ENCODE assay signal across 17 cellular contexts in the genomic region with DNA sequence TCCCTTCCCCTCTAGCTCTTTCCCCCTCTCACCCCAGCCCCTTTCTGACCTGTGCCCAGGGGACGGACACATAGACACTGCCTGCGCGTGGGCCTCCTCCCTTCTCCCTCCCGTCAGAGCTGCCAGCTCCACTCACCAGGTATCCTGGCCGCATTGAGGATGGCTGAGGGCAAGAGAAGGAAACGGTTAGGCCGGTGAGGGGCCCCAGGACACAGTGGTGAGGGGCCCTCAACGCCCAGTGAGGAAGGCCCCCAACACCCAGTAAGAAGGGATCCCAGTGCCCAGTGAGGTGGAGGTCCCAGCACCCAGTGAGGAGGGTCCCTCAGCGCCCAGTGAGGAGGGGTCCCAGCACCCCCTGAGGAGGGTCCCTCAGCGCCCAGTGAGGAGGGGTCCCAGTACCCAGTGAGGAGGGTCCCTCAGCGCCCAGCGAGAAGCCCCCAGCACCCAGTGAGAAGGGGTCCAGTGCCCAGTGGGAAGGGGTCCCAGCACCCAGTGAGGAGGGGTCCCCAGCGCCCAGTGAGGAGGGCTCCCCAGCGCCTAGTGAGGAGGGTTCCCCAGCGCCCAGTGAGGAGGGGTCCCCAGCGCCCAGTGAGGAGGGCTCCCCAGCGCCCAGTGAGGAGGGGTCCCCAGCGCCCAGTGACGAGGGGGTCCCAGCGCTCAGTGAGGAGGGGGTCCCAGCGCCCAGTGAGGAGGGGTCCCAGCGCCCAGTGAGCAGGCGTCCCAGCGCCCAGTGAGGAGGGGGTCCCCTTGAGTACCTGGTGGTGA. TPM values are rescaled to one million over a fixed set of nuclear protein-coding genes. Genes with fewer than 3 reads are reported as not detected.
DNase-seq lines count a peak whose midpoint lies in the region; ATAC-seq, FAIRE-seq and TF ChIP-seq lines count a peak whose summit lies in the region.
"Had no signal": no experiment of that assay in that cellular context is flagged by ENCODE, and none has a peak within 500 bp of the region (broad histone marks: within the 10 kb centered on the region; RNA-seq: fewer than 3 reads in every experiment).

No MANE protein-coding gene starts in this region.

- H4K5ac ChIP-seq in H1 (ENCODE audit: insufficient read length, low read depth, low read length), result no peak overlapping the region

- intact Hi-C loops in pancreas (cut with DNase I) (no loop called here), left colon (cut with DNase I, micrococcal nuclease) (no loop called here)

- POLR2A ChIA-PET in A549 (lab: Yijun Ruan, JAX), result interaction anchor here (0.6 to 1.9 kb wide), 2 partner anchors 11 to 266 kb away, joined by 4 to 6 read pairs; no protein-coding TSS in a partner anchor
- POLR2A ChIA-PET in H1 (lab: Charles Lee; ENCODE audit: partially characterized antibody), result interaction anchor here (0.6 to 1.9 kb wide), 4 partner anchors 11 to 105 kb away, joined by 3 to 6 read pairs (median 4); no protein-coding TSS in a partner anchor

- no peak overlapping the region for H3K4me3 Mint-ChIP-seq in GM23338

- CTCF ChIA-PET in A549 (lab: Yijun Ruan, JAX) (interaction anchor here (1.1 to 10.6 kb wide), 4 partner anchors 11 to 70 kb away, joined by 3 to 91 read pairs (median 15); no protein-coding TSS in a partner anchor), H1 (lab: Charles Lee; ENCODE audit: partially characterized antibody) (interaction anchor here (0.8 to 4.4 kb wide), 5 partner anchors 12 to 70 kb away, joined by 3 to 49 read pairs (median 11); no protein-coding TSS in a partner anchor)

- H3K36me3 ChIP-seq in GM23338 (ENCODE audit: insufficient read depth), result no peaks in the 10 kb centered on the region
- H3K36me3 ChIP-seq in H1 (ENCODE audit: control insufficient read depth in 2 of 4, insufficient read depth in 4 of 4, low read length in 3 of 4), result peaks cover 0 to 3% (median 0%) of the 10 kb centered on the region in 4 experiments; a peak in 1 of 8 replicates
- H3K36me3 ChIP-seq in pancreas, result no peaks in the 10 kb centered on the region
- H3K36me3 ChIP-seq in MM.1S (replicated peaks; ENCODE audit: insufficient read depth, low read length), result no peaks in the 10 kb centered on the region

- H2BK20ac ChIP-seq in H1 (ENCODE audit: low read length), result 0 out of 2 replicates have a peak overlapping the region, but pooled peaks have one; percentile 18

- H3K36me3 Mint-ChIP-seq in GM23338 (ENCODE audit: low read depth), result peaks cover 13% of the 10 kb centered on the region

- H2AFZ ChIP-seq in GM23338 (no peak overlapping the region), H1 (ENCODE audit: low read length) (no peak overlapping the region), MM.1S (ENCODE audit: low read length) (no peak overlapping the region)

- H3K4me3 ChIP-seq in A549 (no peak overlapping the region), GM23338 (peak overlapping the region; percentile 68; the same call in 1 of the 2 replicates), H1 (ENCODE audit: extremely low read depth in 1 of 4, insufficient read depth in 2 of 4, low read depth in 3 of 4, low read length in 4 of 4) (peak overlapping the region in 2 of 4 experiments; percentile 42 to 55; a peak in 4 of 8 replicates), pancreas (peak overlapping the region; percentile 36 to 59 (median 50)), MM.1S (ENCODE audit: low read length) (no peak overlapping the region)

- H3K27me3 ChIP-seq in GM23338 (ENCODE audit: insufficient read depth) (peaks cover 16% of the 10 kb centered on the region), H1 (replicated peaks in 1 of 4; ENCODE audit: control insufficient read depth in 3 of 4, extremely low read depth in 1 of 4, insufficient read depth in 3 of 4, low read length in 3 of 4) (peaks cover 2 to 19% (median 8%) of the 10 kb centered on the region in 4 experiments; a peak in 4 of 7 replicates), pancreas (no peaks in the 10 kb centered on the region), MM.1S (replicated peaks; ENCODE audit: insufficient read depth, low read length) (peaks cover 59% of the 10 kb centered on the region)

- H3K9me3 ChIP-seq in A549 (peaks cover 5% of the 10 kb centered on the region; the same call in 1 of the 3 replicates), H1 (ENCODE audit: insufficient read depth in 2 of 2, low read depth in 1 of 2, low read length in 1 of 2) (peaks cover 8 to 17% of the 10 kb centered on the region in 2 experiments), pancreas (no peaks in the 10 kb centered on the region), MM.1S (replicated peaks; ENCODE audit: insufficient read depth, low read length) (no peaks in the 10 kb centered on the region)

- H3K18ac ChIP-seq in H1 (ENCODE audit: extremely low read depth, low read length), result no peak overlapping the region

- peaks cover 3% of the 10 kb centered on the region for H3K4me1 Mint-ChIP-seq in GM23338

- WGBS in A549 (ENCODE audit: missing lambda C conversion rate), result 80% methylated on average over 10 of the region's 24 CpGs
- 76% methylated on average over 18 of the region's 24 CpGs; no CpG with 5 or more reads in 1 of the 2 experiments for WGBS in H1 (ENCODE audit: extremely low coverage in 1 of 2, insufficient coverage in 1 of 2, insufficient read length in 1 of 2, insufficient replicate concordance in 2 of 2, low coverage in 1 of 2, low lambda C conversion rate in 2 of 2, missing lambda C conversion rate in 1 of 2), 2 experiments
- WGBS in pancreas, 2 donors, result 77 to 80% methylated on average over 22 to 24 of the region's 24 CpGs

- peak overlapping the region; percentile 60; the same call in 1 of the 2 replicates for H2BK5ac ChIP-seq in H1 (ENCODE audit: low read depth, low read length)

- no peak for TF ChIP-seq EP300 in A549 (IDR thresholded peaks at IDR 0.05)
- no peak for TF ChIP-seq EP300 in H1 (IDR thresholded peaks at IDR 0.05; ENCODE audit: borderline replicate concordance in 1 of 2, low read depth in 2 of 2, low read length in 2 of 2)

- H3K9ac ChIP-seq in H1 (replicated peaks in 1 of 4; ENCODE audit: extremely low read depth in 1 of 4, low read depth in 3 of 4, low read length in 3 of 4) (no peak overlapping the region), MM.1S (ENCODE audit: low read length) (no peak overlapping the region)

- peaks cover 13% of the 10 kb centered on the region for H3K4me1 ChIP-seq in A549
- peaks cover 3% of the 10 kb centered on the region; the same call in 1 of the 2 replicates for H3K4me1 ChIP-seq in GM23338 (ENCODE audit: insufficient read depth)
- peaks cover 3 to 12% (median 6%) of the 10 kb centered on the region in 4 experiments; a peak in 5 of 7 replicates for H3K4me1 ChIP-seq in H1 (replicated peaks in 1 of 4; ENCODE audit: control insufficient read depth in 3 of 4, insufficient read depth in 4 of 4, low read length in 3 of 4)
- peaks cover 0 to 3% (median 0%) of the 10 kb centered on the region in 3 donors for H3K4me1 ChIP-seq in pancreas
- H3K4me1 ChIP-seq in MM.1S (ENCODE audit: low read length), result no peaks in the 10 kb centered on the region

- no peak for DNase-seq in A549 (ENCODE audit: low read depth in 1 of 2, low spot score in 1 of 2)
- no peak for DNase-seq in GM23338 (ENCODE audit: low spot score)
- DNase-seq in H1 (ENCODE audit: low read depth in 1 of 2, low spot score in 2 of 2), result no peak
- DNase-seq in pancreas, result peak in 2 of 6 donors; percentile 53 to 77
- DNase-seq in left colon, result no peak
- no peak for DNase-seq in DMS 273 (lab: John Stamatoyannopoulos, UW; ENCODE audit: unreplicated experiment)
- DNase-seq in MM.1S, result no peak
- DNase-seq: cerebellar nuclear complex, foreskin melanocyte, NCI-H2081 treated with DMSO at 0.1 percent for 48 hours had no signal

- H3K4ac ChIP-seq in H1 (replicated peaks; ENCODE audit: insufficient read length, low read depth, low read length), result no peak overlapping the region

- no peak overlapping the region for H3K27ac Mint-ChIP-seq in GM23338
- H3K27ac Mint-ChIP-seq: activated T-helper 1 cell treated with anti-CD3 and anti-CD28 coated beads, Interleukin-12 subunit alpha, Interleukin-12 subunit beta, Interleukin-2, Interleukin-4 antibody, amounts not matched to agents 30 ng/mL and 10 ng/mL and 1 ng/mL, durations not matched to agents 14 hours and 24 hours and 36 hours; endodermal cell had no signal

- ATAC-seq in A549, result no peak
- ATAC-seq in GM23338, result no peak
- ATAC-seq in pancreas, result no peak
- ATAC-seq in left colon, result no peak
- ATAC-seq in HG03175 (IDR thresholded peaks at IDR 0.05; ENCODE audit: unreplicated experiment), result no peak

- peaks cover 19% of the 10 kb centered on the region for H3K27me3 Mint-ChIP-seq in GM23338 (ENCODE audit: insufficient read depth, low read depth, poor library complexity)

- peak overlapping the region; percentile 95; the same call in 1 of the 2 replicates for H2BK15ac ChIP-seq in H1 (ENCODE audit: low read length)

- H3K4me2 ChIP-seq in A549 (peak overlapping the region; percentile 78; the same call in 2 of the 3 replicates), GM23338 (peak overlapping the region; percentile 90; the same call in 1 of the 2 replicates), H1 (ENCODE audit: insufficient read depth in 1 of 2, low read depth in 2 of 2, low read length in 2 of 2) (peak overlapping the region; percentile 75 to 82; a peak in 3 of 4 replicates), MM.1S (ENCODE audit: low read depth, low read length) (no peak overlapping the region)

- no peak overlapping the region for H3K14ac ChIP-seq in H1 (ENCODE audit: insufficient read length)

- H3K27ac ChIP-seq in A549 (peak overlapping the region in 1 of 2 experiments; percentile 78; a peak in 2 of 6 replicates), GM23338 (ENCODE audit: low read depth) (no peak overlapping the region), H1 (ENCODE audit: low read depth, low read length) (no peak overlapping the region), pancreas (peak overlapping the region; percentile 93 to 97 (median 96)), MM.1S (ENCODE audit: low read length) (no peak overlapping the region)

- no peaks in the 10 kb centered on the region for H3K9me2 ChIP-seq in GM23338 (ENCODE audit: insufficient read depth)
- H3K9me2 ChIP-seq in MM.1S (replicated peaks; ENCODE audit: insufficient read depth, low read length), result no peaks in the 10 kb centered on the region

- 0 out of 2 replicates have a peak overlapping the region, but pooled peaks have one; percentile 3 for H4K8ac ChIP-seq in H1 (ENCODE audit: extremely low read depth, insufficient read depth, low read length)

- H2AK5ac ChIP-seq in H1 (ENCODE audit: low read depth, low read length), result 0 out of 2 replicates have a peak overlapping the region, but pooled peaks have one; percentile 82

- H3K9me3 Mint-ChIP-seq in GM23338, result peaks cover 25% of the 10 kb centered on the region

- peaks cover 11% of the 10 kb centered on the region; the same call in 1 of the 2 replicates for H3K23me2 ChIP-seq in H1 (ENCODE audit: low read depth, low read length)

- H3K79me1 ChIP-seq in H1 (ENCODE audit: low read depth, low read length), result no peaks in the 10 kb centered on the region

- no peaks in the 10 kb centered on the region for H4K20me1 ChIP-seq in GM23338 (replicated peaks; ENCODE audit: insufficient read depth)
- H4K20me1 ChIP-seq in H1 (replicated peaks in 1 of 2; ENCODE audit: control insufficient read depth in 1 of 2, insufficient read depth in 2 of 2, low read length in 2 of 2), result peaks cover 0 to 2% of the 10 kb centered on the region in 2 experiments
- H4K20me1 ChIP-seq in MM.1S (ENCODE audit: insufficient read depth, low read length), result no peaks in the 10 kb centered on the region

- FAIRE-seq in A549 (lab: Jason Lieb, UNC) (no peak), H1 (lab: Jason Lieb, UNC) (no peak), pancreas (lab: Jason Lieb, UNC) (no peak)
- FAIRE-seq: RCC 7860 had no signal

- TF ChIP-seq RAD21 in A549 (conservative IDR thresholded peaks at IDR 0.05 in 1 of 2, IDR thresholded peaks at IDR 0.05 in 1 of 2) (no peak), H1 (IDR thresholded peaks at IDR 0.05 in 1 of 2, conservative IDR thresholded peaks at IDR 0.05 in 1 of 2; ENCODE audit: low read depth in 2 of 2, low read length in 2 of 2) (no peak)

- no peak overlapping the region for H2BK120ac ChIP-seq in H1 (replicated peaks; ENCODE audit: low read depth, low read length)

- no peak overlapping the region for H3K56ac ChIP-seq in H1 (replicated peaks; ENCODE audit: insufficient read length, low read depth, low read length)

- peak overlapping the region; percentile 86 for H4K91ac ChIP-seq in H1 (replicated peaks; ENCODE audit: insufficient read length, low read length)

- TF ChIP-seq POLR2A in A549 (IDR thresholded peaks at IDR 0.05; ENCODE audit: low read length), result no peak
- TF ChIP-seq POLR2A in H1 (IDR thresholded peaks at IDR 0.05; ENCODE audit: control extremely low read depth in 1 of 2, low read depth in 2 of 2, low read length in 2 of 2), result no peak

- H3K79me2 ChIP-seq in GM23338 (replicated peaks; ENCODE audit: insufficient read depth) (no peaks in the 10 kb centered on the region), H1 (ENCODE audit: control insufficient read depth in 1 of 2, insufficient read depth in 2 of 2, low read length in 2 of 2) (no peaks in the 10 kb centered on the region), MM.1S (ENCODE audit: low read length) (no peaks in the 10 kb centered on the region)

- H3F3A ChIP-seq in GM23338 (replicated peaks; ENCODE audit: low read depth) (no peaks in the 10 kb centered on the region), MM.1S (ENCODE audit: insufficient read depth, low read length) (no peaks in the 10 kb centered on the region)

- no peak overlapping the region for H3K23ac ChIP-seq in H1 (ENCODE audit: insufficient read length)

- TF ChIP-seq CTCF in A549 (IDR thresholded peaks at IDR 0.05) (no peak), GM23338 (conservative IDR thresholded peaks at IDR 0.05; ENCODE audit: low read depth in 2 of 2) (no peak), H1 (IDR thresholded peaks at IDR 0.05; ENCODE audit: control extremely low read depth in 1 of 3, insufficient read depth in 1 of 3, low read depth in 1 of 3, low read length in 3 of 3) (no peak), pancreas (IDR thresholded peaks at IDR 0.05) (no peak), MM.1S (IDR thresholded peaks at IDR 0.05; ENCODE audit: low read length) (no peak)

- H2BK12ac ChIP-seq in H1 (ENCODE audit: low read depth, low read length), result peak overlapping the region; percentile 60; the same call in 1 of the 2 replicates

RNA-seq across cellular contexts. Expression of a gene that starts 1.1 kb away (rescaled TPM):
- polyA plus RNA-seq in A549 (2011; rRNA removed) (not detected in 2 replicates), A549 (2017; fragmentation: RNase III; extraction: RNeasy Plus Mini Kit Qiagen cat#74134 plus additional on column Dnase treatment) (0.10 to 0.33 TPM in 2 of 3 replicates, not detected in the other), GM23338 (2016; fragmentation: Nextera tagmentation; extraction: Ambion mirVana) (1.3 and 2.1 TPM in 2 replicates), H1 (2011; rRNA removed) (4.0 and 5.8 TPM in 2 replicates), pancreas (10 to 100 TPM; 48.7 to 59.5 TPM)
- polyA plus RNA-seq in A549 (2012; cell fraction: cytosol; rRNA removed), result 0.08 and 0.12 TPM in 2 replicates
- 0.18 and 0.45 TPM in 2 replicates for polyA plus RNA-seq in A549 (2012; cell fraction: nucleus; rRNA removed)
- polyA minus RNA-seq in A549 (2011; rRNA and poly(A)+ RNA removed), result not detected in 2 replicates
- total RNA-seq in GM23338 (2014; rRNA removed; shearing (Covaris generic)), result 2.0 and 4.6 TPM in 2 replicates
- total RNA-seq in H1 (2021; fragmentation: NEBNext Ultra II Directional; extraction: Animal tissue kit (Norgen Biotek cat#: 25700)), result 2.7 and 4.4 TPM in 2 replicates
- polyA plus RNA-seq in H1 (2011; cell fraction: cytosol; rRNA removed), result 5.2 TPM
- 20.5 TPM for polyA plus RNA-seq in H1 (2011; cell fraction: nucleus; rRNA removed)
- polyA plus RNA-seq in H1 (2012, experiment 1 of 2), result 1.5 to 4.3 TPM (median 2.9 TPM) in 4 replicates
- polyA plus RNA-seq in H1 (2012, experiment 2 of 2), result 1.6 TPM
- polyA plus RNA-seq in H1 (2013, experiment 1 of 2), result 3.5 TPM
- 3.1 TPM for polyA plus RNA-seq in H1 (2013, experiment 2 of 2)
- 1.3 and 1.7 TPM in 2 replicates for polyA minus RNA-seq in H1 (2011; rRNA and poly(A)+ RNA removed)
- 1.3 TPM for polyA minus RNA-seq in H1 (2011; cell fraction: cytosol; rRNA and poly(A)+ RNA removed)
- polyA minus RNA-seq in H1 (2011; cell fraction: nucleus; rRNA and poly(A)+ RNA removed), result 4.4 TPM
- total RNA-seq in pancreas (10 to 100 TPM in 3 of 6 donors, 1 to 10 TPM in 3; 8.4 to 28.5 (median 13.1) TPM), left colon (10 to 100 TPM in 1 of 2 donors, under 1 TPM in 1; 0.78 to 12.9 TPM)
- total RNA-seq: activated T-helper 1 cell treated with anti-CD3 and anti-CD28 coated beads, Interleukin-12 subunit alpha, Interleukin-12 subunit beta, Interleukin-2, Interleukin-4 antibody, amounts not matched to agents 30 ng/mL and 10 ng/mL and 1 ng/mL, durations not matched to agents 14 hours and 24 hours and 36 hours; lung microvascular endothelial cell; M059J had no signal

RNA-seq across cellular contexts. Expression of a gene that starts 26.1 kb away (rescaled TPM):
- polyA plus RNA-seq in A549 (2011; rRNA removed) (22.7 and 23.2 TPM in 2 replicates), A549 (2017; fragmentation: RNase III; extraction: RNeasy Plus Mini Kit Qiagen cat#74134 plus additional on column Dnase treatment) (40.1 to 42.1 TPM (median 41.2 TPM) in 3 replicates), GM23338 (2016; fragmentation: Nextera tagmentation; extraction: Ambion mirVana) (30.9 and 38.6 TPM in 2 replicates), H1 (2011; rRNA removed) (30.7 and 43.8 TPM in 2 replicates), pancreas (10 to 100 TPM; 18.2 to 26.1 TPM)
- polyA plus RNA-seq in A549 (2012; cell fraction: cytosol; rRNA removed), result 67.8 and 89.3 TPM in 2 replicates
- 52.7 and 59.0 TPM in 2 replicates for polyA plus RNA-seq in A549 (2012; cell fraction: nucleus; rRNA removed)
- 6.4 and 7.4 TPM in 2 replicates for polyA minus RNA-seq in A549 (2011; rRNA and poly(A)+ RNA removed)
- 45.0 and 48.7 TPM in 2 replicates for total RNA-seq in GM23338 (2014; rRNA removed; shearing (Covaris generic))
- 16.4 and 20.2 TPM in 2 replicates for total RNA-seq in H1 (2021; fragmentation: NEBNext Ultra II Directional; extraction: Animal tissue kit (Norgen Biotek cat#: 25700))
- polyA plus RNA-seq in H1 (2011; cell fraction: cytosol; rRNA removed), result 44.9 TPM
- polyA plus RNA-seq in H1 (2011; cell fraction: nucleus; rRNA removed), result 27.4 TPM
- 17.1 to 25.9 TPM (median 22.0 TPM) in 4 replicates for polyA plus RNA-seq in H1 (2012, experiment 1 of 2)
- polyA plus RNA-seq in H1 (2012, experiment 2 of 2), result 24.5 TPM
- 16.8 TPM for polyA plus RNA-seq in H1 (2013, experiment 1 of 2)
- 16.0 TPM for polyA plus RNA-seq in H1 (2013, experiment 2 of 2)
- 4.6 and 5.4 TPM in 2 replicates for polyA minus RNA-seq in H1 (2011; rRNA and poly(A)+ RNA removed)
- 14.3 TPM for polyA minus RNA-seq in H1 (2011; cell fraction: cytosol; rRNA and poly(A)+ RNA removed)
- polyA minus RNA-seq in H1 (2011; cell fraction: nucleus; rRNA and poly(A)+ RNA removed), result 14.3 TPM
- total RNA-seq in pancreas (10 to 100 TPM in 1 of 6 donors, 1 to 10 TPM in 5; 5.8 to 10.1 (median 7.7) TPM), left colon (10 to 100 TPM; 20.7 to 30.8 TPM)

RNA-seq across cellular contexts. Expression of a gene that starts 26.8 kb away (rescaled TPM):
- polyA plus RNA-seq in A549 (2011; rRNA removed) (0.85 and 0.86 TPM in 2 replicates), A549 (2017; fragmentation: RNase III; extraction: RNeasy Plus Mini Kit Qiagen cat#74134 plus additional on column Dnase treatment) (0.40 to 0.59 TPM (median 0.54 TPM) in 3 replicates), GM23338 (2016; fragmentation: Nextera tagmentation; extraction: Ambion mirVana) (not detected in 2 replicates), H1 (2011; rRNA removed) (0.11 TPM in 1 of 2 replicates, not detected in the other), pancreas (1 to 10 TPM in 1 of 2 donors, under 1 TPM in 1; 0.65 to 1.7 TPM)
- 0.48 and 0.51 TPM in 2 replicates for polyA plus RNA-seq in A549 (2012; cell fraction: cytosol; rRNA removed)
- 0.60 and 1.3 TPM in 2 replicates for polyA plus RNA-seq in A549 (2012; cell fraction: nucleus; rRNA removed)
- 0.54 and 0.58 TPM in 2 replicates for polyA minus RNA-seq in A549 (2011; rRNA and poly(A)+ RNA removed)
- not detected in 2 replicates for total RNA-seq in GM23338 (2014; rRNA removed; shearing (Covaris generic))
- not detected in 2 replicates for total RNA-seq in H1 (2021; fragmentation: NEBNext Ultra II Directional; extraction: Animal tissue kit (Norgen Biotek cat#: 25700))
- polyA plus RNA-seq in H1 (2011; cell fraction: cytosol; rRNA removed), result 0.17 TPM
- not detected for polyA plus RNA-seq in H1 (2011; cell fraction: nucleus; rRNA removed)
- polyA plus RNA-seq in H1 (2012, experiment 1 of 2), result not detected in 4 replicates
- not detected for polyA plus RNA-seq in H1 (2012, experiment 2 of 2)
- polyA plus RNA-seq in H1 (2013, experiment 1 of 2), result 0.06 TPM
- polyA plus RNA-seq in H1 (2013, experiment 2 of 2), result not detected
- polyA minus RNA-seq in H1 (2011; rRNA and poly(A)+ RNA removed), result 0.41 TPM in 1 of 2 replicates, not detected in the other
- not detected for polyA minus RNA-seq in H1 (2011; cell fraction: cytosol; rRNA and poly(A)+ RNA removed)
- not detected for polyA minus RNA-seq in H1 (2011; cell fraction: nucleus; rRNA and poly(A)+ RNA removed)
- total RNA-seq in pancreas (1 to 10 TPM in 1 of 6 donors, under 1 TPM in 5; 0.43 to 1.5 (median 0.80) TPM), left colon (10 to 100 TPM; 40.9 to 50.0 TPM)
- total RNA-seq: endodermal cell, lung microvascular endothelial cell had no signal

RNA-seq across cellular contexts. Expression of a gene that starts 39.8 kb away (rescaled TPM):
- polyA plus RNA-seq in A549 (2011; rRNA removed), result 0.16 and 0.23 TPM in 2 replicates
- polyA plus RNA-seq in A549 (2012; cell fraction: cytosol; rRNA removed), result 0.44 and 0.60 TPM in 2 replicates
- polyA plus RNA-seq in A549 (2012; cell fraction: nucleus; rRNA removed), result 1.3 and 2.2 TPM in 2 replicates
- polyA plus RNA-seq in A549 (2017; fragmentation: RNase III; extraction: RNeasy Plus Mini Kit Qiagen cat#74134 plus additional on column Dnase treatment), result 0.08 to 0.12 TPM in 2 of 3 replicates, not detected in the other
- not detected in 2 replicates for polyA minus RNA-seq in A549 (2011; rRNA and poly(A)+ RNA removed)
- total RNA-seq in GM23338 (2014; rRNA removed; shearing (Covaris generic)), result 1.1 and 2.4 TPM in 2 replicates
- polyA plus RNA-seq in GM23338 (2016; fragmentation: Nextera tagmentation; extraction: Ambion mirVana), result 3.1 and 4.0 TPM in 2 replicates
- 1.0 and 2.7 TPM in 2 replicates for total RNA-seq in H1 (2021; fragmentation: NEBNext Ultra II Directional; extraction: Animal tissue kit (Norgen Biotek cat#: 25700))
- polyA plus RNA-seq in H1 (2011; rRNA removed), result 0.76 and 1.4 TPM in 2 replicates
- polyA plus RNA-seq in H1 (2011; cell fraction: cytosol; rRNA removed), result 0.98 TPM
- 3.6 TPM for polyA plus RNA-seq in H1 (2011; cell fraction: nucleus; rRNA removed)
- polyA plus RNA-seq in H1 (2012, experiment 1 of 2), result 0.54 to 1.2 TPM (median 0.81 TPM) in 3 of 4 replicates, not detected in the other
- 0.51 TPM for polyA plus RNA-seq in H1 (2012, experiment 2 of 2)
- polyA plus RNA-seq in H1 (2013, experiment 1 of 2), result 1.2 TPM
- 0.96 TPM for polyA plus RNA-seq in H1 (2013, experiment 2 of 2)
- polyA minus RNA-seq in H1 (2011; rRNA and poly(A)+ RNA removed), result 0.32 TPM in 1 of 2 replicates, not detected in the other
- polyA minus RNA-seq in H1 (2011; cell fraction: cytosol; rRNA and poly(A)+ RNA removed), result 1.8 TPM
- 3.7 TPM for polyA minus RNA-seq in H1 (2011; cell fraction: nucleus; rRNA and poly(A)+ RNA removed)
- total RNA-seq in pancreas, result 1 to 10 TPM in 4 of 6 donors, under 1 TPM in 1, not detected in 1; 0.60 to 3.2 (median 1.4) TPM
- polyA plus RNA-seq in pancreas, result under 1 TPM; 0.59 to 0.99 TPM
- total RNA-seq in left colon, result 1 to 10 TPM; 1.7 to 6.4 TPM
- total RNA-seq: endodermal cell, HT-29, M059J had no signal

RNA-seq across cellular contexts. Expression of a gene that starts 54.9 kb away (rescaled TPM):
- polyA plus RNA-seq in A549 (2011; rRNA removed), result 9.3 and 10.6 TPM in 2 replicates
- 25.4 and 33.8 TPM in 2 replicates for polyA plus RNA-seq in A549 (2012; cell fraction: cytosol; rRNA removed)
- polyA plus RNA-seq in A549 (2012; cell fraction: nucleus; rRNA removed), result 108 and 114 TPM in 2 replicates
- polyA plus RNA-seq in A549 (2017; fragmentation: RNase III; extraction: RNeasy Plus Mini Kit Qiagen cat#74134 plus additional on column Dnase treatment), result 20.5 to 22.5 TPM (median 22.3 TPM) in 3 replicates
- polyA minus RNA-seq in A549 (2011; rRNA and poly(A)+ RNA removed), result 6.8 and 12.8 TPM in 2 replicates
- 22.9 and 29.3 TPM in 2 replicates for total RNA-seq in GM23338 (2014; rRNA removed; shearing (Covaris generic))
- 6.0 and 7.5 TPM in 2 replicates for polyA plus RNA-seq in GM23338 (2016; fragmentation: Nextera tagmentation; extraction: Ambion mirVana)
- 23.1 and 23.5 TPM in 2 replicates for total RNA-seq in H1 (2021; fragmentation: NEBNext Ultra II Directional; extraction: Animal tissue kit (Norgen Biotek cat#: 25700))
- 12.4 and 22.2 TPM in 2 replicates for polyA plus RNA-seq in H1 (2011; rRNA removed)
- 14.3 TPM for polyA plus RNA-seq in H1 (2011; cell fraction: cytosol; rRNA removed)
- 29.4 TPM for polyA plus RNA-seq in H1 (2011; cell fraction: nucleus; rRNA removed)
- polyA plus RNA-seq in H1 (2012, experiment 1 of 2), result 10.6 to 15.2 TPM (median 13.5 TPM) in 4 replicates
- polyA plus RNA-seq in H1 (2012, experiment 2 of 2), result 19.6 TPM
- 10.4 TPM for polyA plus RNA-seq in H1 (2013, experiment 1 of 2)
- 9.2 TPM for polyA plus RNA-seq in H1 (2013, experiment 2 of 2)
- polyA minus RNA-seq in H1 (2011; rRNA and poly(A)+ RNA removed), result 5.1 and 10.5 TPM in 2 replicates
- polyA minus RNA-seq in H1 (2011; cell fraction: cytosol; rRNA and poly(A)+ RNA removed), result 9.8 TPM
- polyA minus RNA-seq in H1 (2011; cell fraction: nucleus; rRNA and poly(A)+ RNA removed), result 15.7 TPM
- total RNA-seq in pancreas, result 10 to 100 TPM; 11.5 to 18.6 (median 14.9) TPM
- polyA plus RNA-seq in pancreas, result 10 to 100 TPM; 31.5 to 40.4 TPM
- total RNA-seq in left colon, result 10 to 100 TPM; 23.0 to 27.3 TPM

Comparison
In these comparisons a context has a peak if more than half of its experiments do, and no peak if none do; other contexts are left out.
1. H3K27ac ChIP-seq: peak in pancreas (4 of 4); none in GM23338 (single experiment), H1 (single experiment) and MM.1S (single experiment).
2. H3K4me3 ChIP-seq: peak in GM23338 (single experiment) and pancreas (4 of 4); none in A549 (single experiment) and MM.1S (single experiment).
3. RNA of a gene that starts 26.8 kb away (total RNA-seq): 40.9 to 50.0 TPM in left colon; 0.43 to 1.5 TPM in pancreas, not detected in GM23338 and not detected in H1; every median in the first group is over 10 times any median in the second.